20 cellular contexts compared by ENCODE assay signal in the genomic region with DNA sequence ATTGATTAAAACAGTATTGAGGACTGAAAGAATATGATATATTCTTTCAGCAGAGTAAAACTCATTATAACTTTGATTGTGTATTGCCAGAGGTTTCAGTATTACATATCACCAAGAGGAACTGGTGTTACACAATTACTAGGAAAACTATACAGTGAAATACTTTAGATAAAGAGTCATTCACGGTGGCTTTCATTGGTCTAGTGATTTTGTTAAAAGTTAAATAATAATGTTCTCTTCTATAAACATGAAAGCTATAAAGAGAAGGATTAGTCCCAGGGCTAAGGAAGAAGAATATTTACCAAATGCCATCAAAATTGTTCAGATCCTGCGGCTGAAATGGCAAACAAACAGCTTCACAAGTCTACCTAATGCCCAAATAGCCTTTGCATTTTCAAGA.
DNase-seq lines count a peak whose midpoint lies in the region; ATAC-seq and TF ChIP-seq lines count a peak whose summit lies in the region.
"Had no signal": no experiment of that assay in that cellular context is flagged by ENCODE, and none has a peak within 500 bp of the region (broad histone marks: within the 10 kb centered on the region; RNA-seq: fewer than 3 reads in every experiment).

No MANE protein-coding gene starts in this region.

- peak; percentile 38 for DNase-seq in HS-5 (ENCODE audit: low read depth)
- DNase-seq in brain microvascular endothelial cell = no peak
- DNase-seq in fibroblast of villous mesenchyme (ENCODE audit: low read depth) = peak; percentile 60
- peak; percentile 55 for DNase-seq in renal cortical epithelial cell (ENCODE audit: low read depth)
- no peak for DNase-seq in AML-193 (lab: John Stamatoyannopoulos, UW)
- no peak for DNase-seq in colonic mucosa
- no peak for DNase-seq in Right ventricle myocardium inferior (ENCODE audit: missing footprints)
- DNase-seq: activated CD4-positive, alpha-beta T cell treated with anti-CD3 and anti-CD28 coated beads for 48 hours; effector memory CD4-positive, alpha-beta T cell; heart left ventricle; left ventricle myocardium superior; MM.1S; NCI-H1694; NCI-H774; nephron progenitor cell; posterior cingulate gyrus; sigmoid colon; T-helper 2 cell had no signal

- H3K27ac ChIP-seq in brain microvascular endothelial cell = peak overlapping the region; percentile 43
- no peak overlapping the region for H3K27ac ChIP-seq in colonic mucosa
- H3K27ac ChIP-seq: heart left ventricle, sigmoid colon, SK-N-MC had no signal

- H3K4me3 ChIP-seq in brain microvascular endothelial cell (ENCODE audit: low read depth, low read length) = no peak overlapping the region
- no peak overlapping the region for H3K4me3 ChIP-seq in fibroblast of villous mesenchyme (ENCODE audit: low read depth, low read length)
- no peak overlapping the region for H3K4me3 ChIP-seq in colonic mucosa
- H3K4me3 ChIP-seq: heart left ventricle, sigmoid colon, SK-N-MC had no signal

- intact Hi-C loops in colonic mucosa (cut with DNase I) = no loop called here
- intact Hi-C loops in Right ventricle myocardium inferior (cut with DNase I) = no loop called here

- no peak overlapping the region for H3K9ac ChIP-seq in colonic mucosa (ENCODE audit: low read depth in 2 of 2, low read length in 2 of 2)

- in situ Hi-C loops in brain microvascular endothelial cell (cut with HindIII; ENCODE audit: low pct_ligation_motif_present, low sequenced_read_pairs) = no loop called here

- H3K36me3 ChIP-seq in brain microvascular endothelial cell (replicated peaks) (no peaks in the 10 kb centered on the region), colonic mucosa (no peaks in the 10 kb centered on the region)
- H3K36me3 ChIP-seq: heart left ventricle, sigmoid colon had no signal

- H3K9me3 ChIP-seq in colonic mucosa = no peaks in the 10 kb centered on the region
- H3K9me3 ChIP-seq: heart left ventricle, sigmoid colon had no signal

- ATAC-seq in GM19463 (IDR thresholded peaks at IDR 0.05; ENCODE audit: unreplicated experiment) = no peak
- no peak for ATAC-seq in Right ventricle myocardium inferior
- ATAC-seq: heart left ventricle, left ventricle myocardium superior had no signal

- no peaks in the 10 kb centered on the region for H3K4me1 ChIP-seq in colonic mucosa
- H3K4me1 ChIP-seq: sigmoid colon had no signal

- TF ChIP-seq CTCF in brain microvascular endothelial cell (IDR thresholded peaks at IDR 0.05; ENCODE audit: low read depth, low read length, missing control alignments) (no peak), fibroblast of villous mesenchyme (IDR thresholded peaks at IDR 0.05; ENCODE audit: insufficient read depth, low read depth, low read length) (no peak), colonic mucosa (IDR thresholded peaks at IDR 0.05) (no peak)

- H3K27me3 ChIP-seq in brain microvascular endothelial cell (replicated peaks) = no peaks in the 10 kb centered on the region
- no peaks in the 10 kb centered on the region for H3K27me3 ChIP-seq in colonic mucosa
- H3K27me3 ChIP-seq: heart left ventricle, sigmoid colon had no signal

Comparison
In these comparisons a context has a peak if more than half of its experiments do, and no peak if none do; other contexts are left out.
1. DNase-seq: peak in HS-5 (single experiment), fibroblast of villous mesenchyme (single experiment) and renal cortical epithelial cell (single experiment); none in brain microvascular endothelial cell (single experiment), AML-193 (0 of 2), colonic mucosa (single experiment) and Right ventricle myocardium inferior (single experiment).